Comparison of ENCODE assay signal across 2 cellular contexts in the genomic region with DNA sequence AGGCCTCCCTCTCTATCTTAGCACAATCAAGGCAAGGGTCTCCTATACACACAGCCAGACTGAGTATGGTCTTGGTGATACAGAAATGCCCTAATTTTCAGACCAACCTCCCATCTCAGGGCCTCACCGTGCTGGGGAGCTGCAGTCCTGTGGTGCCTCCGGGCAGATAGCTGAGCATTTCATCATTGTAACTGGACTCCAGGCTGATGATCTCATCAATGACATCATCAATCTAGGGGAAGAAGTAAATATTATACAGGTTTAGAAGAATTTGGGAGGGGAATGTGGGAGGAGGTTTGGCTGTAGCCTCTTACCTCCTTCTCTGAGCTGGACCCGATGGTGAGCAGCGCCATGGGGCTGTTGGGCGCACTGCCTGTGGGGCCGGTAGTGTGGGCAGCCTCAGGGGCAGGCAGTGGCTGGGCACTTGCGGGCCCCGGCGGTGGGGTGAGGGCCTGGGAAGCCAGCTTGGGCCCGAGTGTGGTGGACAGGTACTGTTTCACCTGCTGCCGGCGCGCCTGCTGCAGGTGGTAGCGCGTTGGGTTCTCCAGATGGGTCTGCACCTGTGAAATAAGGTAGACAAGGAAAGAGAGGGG.
TF ChIP-seq lines count a peak whose summit lies in the region.

No MANE protein-coding gene starts in this region.

TF ChIP-seq in HEK293, 187 proteins besides CTCF, POLR2A, EP300 and RAD21 (continues in another document):
- TF ChIP-seq, protein P1, sequence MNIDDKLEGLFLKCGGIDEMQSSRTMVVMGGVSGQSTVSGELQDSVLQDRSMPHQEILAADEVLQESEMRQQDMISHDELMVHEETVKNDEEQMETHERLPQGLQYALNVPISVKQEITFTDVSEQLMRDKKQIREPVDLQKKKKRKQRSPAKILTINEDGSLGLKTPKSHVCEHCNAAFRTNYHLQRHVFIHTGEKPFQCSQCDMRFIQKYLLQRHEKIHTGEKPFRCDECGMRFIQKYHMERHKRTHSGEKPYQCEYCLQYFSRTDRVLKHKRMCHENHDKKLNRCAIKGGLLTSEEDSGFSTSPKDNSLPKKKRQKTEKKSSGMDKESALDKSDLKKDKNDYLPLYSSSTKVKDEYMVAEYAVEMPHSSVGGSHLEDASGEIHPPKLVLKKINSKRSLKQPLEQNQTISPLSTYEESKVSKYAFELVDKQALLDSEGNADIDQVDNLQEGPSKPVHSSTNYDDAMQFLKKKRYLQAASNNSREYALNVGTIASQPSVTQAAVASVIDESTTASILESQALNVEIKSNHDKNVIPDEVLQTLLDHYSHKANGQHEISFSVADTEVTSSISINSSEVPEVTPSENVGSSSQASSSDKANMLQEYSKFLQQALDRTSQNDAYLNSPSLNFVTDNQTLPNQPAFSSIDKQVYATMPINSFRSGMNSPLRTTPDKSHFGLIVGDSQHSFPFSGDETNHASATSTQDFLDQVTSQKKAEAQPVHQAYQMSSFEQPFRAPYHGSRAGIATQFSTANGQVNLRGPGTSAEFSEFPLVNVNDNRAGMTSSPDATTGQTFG (tag by site-specific recombination; IDR thresholded peaks at IDR 0.05; ENCODE audit: borderline replicate concordance) = no peak
- TF ChIP-seq ZNF133 (tag by site-specific recombination; IDR thresholded peaks at IDR 0.05) (no peak), ZNF473 (tag by site-specific recombination; IDR thresholded peaks at IDR 0.05) (no peak), ZNF514 (tag by site-specific recombination; IDR thresholded peaks at IDR 0.05) (no peak), ZFP37 (tag by site-specific recombination; IDR thresholded peaks at IDR 0.05) (0 out of 2 replicates have a peak, but pooled peaks have one; percentile 44), ZNF530 (tag by site-specific recombination; IDR thresholded peaks at IDR 0.05; ENCODE audit: low read depth) (no peak), BCL11A (tag by site-specific recombination; IDR thresholded peaks at IDR 0.05; ENCODE audit: low read depth) (no peak), ZNF24 (tag by site-specific recombination; IDR thresholded peaks at IDR 0.05) (peak; percentile 70; the same call in 1 of the 2 replicates), ZNF214 (tag by site-specific recombination; IDR thresholded peaks at IDR 0.05; ENCODE audit: borderline replicate concordance) (no peak), ZNF394 (tag by site-specific recombination; IDR thresholded peaks at IDR 0.05; ENCODE audit: borderline replicate concordance) (0 out of 2 replicates have a peak, but pooled peaks have one; percentile 18), ZEB2 (tag by site-specific recombination; IDR thresholded peaks at IDR 0.05) (peak; percentile 83)
- TF ChIP-seq, protein P2, sequence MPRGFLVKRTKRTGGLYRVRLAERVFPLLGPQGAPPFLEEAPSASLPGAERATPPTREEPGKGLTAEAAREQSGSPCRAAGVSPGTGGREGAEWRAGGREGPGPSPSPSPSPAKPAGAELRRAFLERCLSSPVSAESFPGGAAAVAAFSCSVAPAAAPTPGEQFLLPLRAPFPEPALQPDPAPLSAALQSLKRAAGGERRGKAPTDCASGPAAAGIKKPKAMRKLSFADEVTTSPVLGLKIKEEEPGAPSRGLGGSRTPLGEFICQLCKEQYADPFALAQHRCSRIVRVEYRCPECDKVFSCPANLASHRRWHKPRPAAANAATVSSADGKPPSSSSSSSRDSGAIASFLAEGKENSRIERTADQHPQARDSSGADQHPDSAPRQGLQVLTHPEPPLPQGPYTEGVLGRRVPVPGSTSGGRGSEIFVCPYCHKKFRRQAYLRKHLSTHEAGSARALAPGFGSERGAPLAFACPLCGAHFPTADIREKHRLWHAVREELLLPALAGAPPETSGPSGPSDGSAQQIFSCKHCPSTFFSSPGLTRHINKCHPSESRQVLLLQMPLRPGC (tag by site-specific recombination; IDR thresholded peaks at IDR 0.05) = no peak
- TF ChIP-seq, protein P3, sequence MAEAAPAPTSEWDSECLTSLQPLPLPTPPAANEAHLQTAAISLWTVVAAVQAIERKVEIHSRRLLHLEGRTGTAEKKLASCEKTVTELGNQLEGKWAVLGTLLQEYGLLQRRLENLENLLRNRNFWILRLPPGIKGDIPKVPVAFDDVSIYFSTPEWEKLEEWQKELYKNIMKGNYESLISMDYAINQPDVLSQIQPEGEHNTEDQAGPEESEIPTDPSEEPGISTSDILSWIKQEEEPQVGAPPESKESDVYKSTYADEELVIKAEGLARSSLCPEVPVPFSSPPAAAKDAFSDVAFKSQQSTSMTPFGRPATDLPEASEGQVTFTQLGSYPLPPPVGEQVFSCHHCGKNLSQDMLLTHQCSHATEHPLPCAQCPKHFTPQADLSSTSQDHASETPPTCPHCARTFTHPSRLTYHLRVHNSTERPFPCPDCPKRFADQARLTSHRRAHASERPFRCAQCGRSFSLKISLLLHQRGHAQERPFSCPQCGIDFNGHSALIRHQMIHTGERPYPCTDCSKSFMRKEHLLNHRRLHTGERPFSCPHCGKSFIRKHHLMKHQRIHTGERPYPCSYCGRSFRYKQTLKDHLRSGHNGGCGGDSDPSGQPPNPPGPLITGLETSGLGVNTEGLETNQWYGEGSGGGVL (tag by site-specific recombination; IDR thresholded peaks at IDR 0.05) = peak; percentile 79
- TF ChIP-seq, protein P4, sequence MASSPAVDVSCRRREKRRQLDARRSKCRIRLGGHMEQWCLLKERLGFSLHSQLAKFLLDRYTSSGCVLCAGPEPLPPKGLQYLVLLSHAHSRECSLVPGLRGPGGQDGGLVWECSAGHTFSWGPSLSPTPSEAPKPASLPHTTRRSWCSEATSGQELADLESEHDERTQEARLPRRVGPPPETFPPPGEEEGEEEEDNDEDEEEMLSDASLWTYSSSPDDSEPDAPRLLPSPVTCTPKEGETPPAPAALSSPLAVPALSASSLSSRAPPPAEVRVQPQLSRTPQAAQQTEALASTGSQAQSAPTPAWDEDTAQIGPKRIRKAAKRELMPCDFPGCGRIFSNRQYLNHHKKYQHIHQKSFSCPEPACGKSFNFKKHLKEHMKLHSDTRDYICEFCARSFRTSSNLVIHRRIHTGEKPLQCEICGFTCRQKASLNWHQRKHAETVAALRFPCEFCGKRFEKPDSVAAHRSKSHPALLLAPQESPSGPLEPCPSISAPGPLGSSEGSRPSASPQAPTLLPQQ (tag by site-specific recombination; IDR thresholded peaks at IDR 0.05) = peak; percentile 75
- TF ChIP-seq, protein P5, sequence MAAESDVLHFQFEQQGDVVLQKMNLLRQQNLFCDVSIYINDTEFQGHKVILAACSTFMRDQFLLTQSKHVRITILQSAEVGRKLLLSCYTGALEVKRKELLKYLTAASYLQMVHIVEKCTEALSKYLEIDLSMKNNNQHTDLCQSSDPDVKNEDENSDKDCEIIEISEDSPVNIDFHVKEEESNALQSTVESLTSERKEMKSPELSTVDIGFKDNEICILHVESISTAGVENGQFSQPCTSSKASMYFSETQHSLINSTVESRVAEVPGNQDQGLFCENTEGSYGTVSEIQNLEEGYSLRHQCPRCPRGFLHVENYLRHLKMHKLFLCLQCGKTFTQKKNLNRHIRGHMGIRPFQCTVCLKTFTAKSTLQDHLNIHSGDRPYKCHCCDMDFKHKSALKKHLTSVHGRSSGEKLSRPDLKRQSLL (tag by site-specific recombination; IDR thresholded peaks at IDR 0.05) = no peak
- TF ChIP-seq, protein P6, sequence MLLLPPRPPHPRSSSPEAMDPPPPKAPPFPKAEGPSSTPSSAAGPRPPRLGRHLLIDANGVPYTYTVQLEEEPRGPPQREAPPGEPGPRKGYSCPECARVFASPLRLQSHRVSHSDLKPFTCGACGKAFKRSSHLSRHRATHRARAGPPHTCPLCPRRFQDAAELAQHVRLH (tag by site-specific recombination; IDR thresholded peaks at IDR 0.05) = no peak

TF ChIP-seq in K562, 482 proteins besides CTCF, POLR2A, EP300 and RAD21 (continues in another document):
- no peak for TF ChIP-seq NBN (IDR thresholded peaks at IDR 0.05; ENCODE audit: low read depth)
- peak; percentile 76 for TF ChIP-seq CREM (IDR thresholded peaks at IDR 0.05; ENCODE audit: low read depth)
- TF ChIP-seq ILK (tag; IDR thresholded peaks at IDR 0.05; ENCODE audit: borderline replicate concordance, low read depth) = no peak
- no peak for TF ChIP-seq HNRNPLL (IDR thresholded peaks at IDR 0.05; ENCODE audit: low read depth, low read length, poor library complexity, severe bottlenecking)
- TF ChIP-seq RBFOX2 (IDR thresholded peaks at IDR 0.05; ENCODE audit: low read depth, low read length) = peak; percentile 33; the same call in 1 of the 2 replicates
- no peak for TF ChIP-seq SAP30 (IDR thresholded peaks at IDR 0.05; ENCODE audit: borderline replicate concordance, insufficient read depth, low read depth, low read length, poor library complexity, severe bottlenecking)
- no peak for TF ChIP-seq NR2F6 (CRISPR knock-in tag; IDR thresholded peaks at IDR 0.05)
- no peak for TF ChIP-seq ARHGAP35 (IDR thresholded peaks at IDR 0.05; ENCODE audit: partially characterized antibody)
- TF ChIP-seq CEBPG (CRISPR knock-in tag; IDR thresholded peaks at IDR 0.05) = no peak; the same call in 1 of the 2 replicates
- TF ChIP-seq CEBPG (tag; conservative IDR thresholded peaks at IDR 0.05 in 1 of 2, IDR thresholded peaks at IDR 0.05 in 1 of 2) = peak in 1 of 2 experiments; percentile 76; a peak in 2 of 4 replicates
- no peak for TF ChIP-seq BACH1 (tag; IDR thresholded peaks at IDR 0.05)
- TF ChIP-seq JUN (IDR thresholded peaks at IDR 0.05; ENCODE audit: borderline replicate concordance, low read depth, low read length) = peak; percentile 81
- no peak for TF ChIP-seq JUN (CRISPR knock-in tag; IDR thresholded peaks at IDR 0.05; ENCODE audit: borderline replicate concordance)
- TF ChIP-seq, protein P7, sequence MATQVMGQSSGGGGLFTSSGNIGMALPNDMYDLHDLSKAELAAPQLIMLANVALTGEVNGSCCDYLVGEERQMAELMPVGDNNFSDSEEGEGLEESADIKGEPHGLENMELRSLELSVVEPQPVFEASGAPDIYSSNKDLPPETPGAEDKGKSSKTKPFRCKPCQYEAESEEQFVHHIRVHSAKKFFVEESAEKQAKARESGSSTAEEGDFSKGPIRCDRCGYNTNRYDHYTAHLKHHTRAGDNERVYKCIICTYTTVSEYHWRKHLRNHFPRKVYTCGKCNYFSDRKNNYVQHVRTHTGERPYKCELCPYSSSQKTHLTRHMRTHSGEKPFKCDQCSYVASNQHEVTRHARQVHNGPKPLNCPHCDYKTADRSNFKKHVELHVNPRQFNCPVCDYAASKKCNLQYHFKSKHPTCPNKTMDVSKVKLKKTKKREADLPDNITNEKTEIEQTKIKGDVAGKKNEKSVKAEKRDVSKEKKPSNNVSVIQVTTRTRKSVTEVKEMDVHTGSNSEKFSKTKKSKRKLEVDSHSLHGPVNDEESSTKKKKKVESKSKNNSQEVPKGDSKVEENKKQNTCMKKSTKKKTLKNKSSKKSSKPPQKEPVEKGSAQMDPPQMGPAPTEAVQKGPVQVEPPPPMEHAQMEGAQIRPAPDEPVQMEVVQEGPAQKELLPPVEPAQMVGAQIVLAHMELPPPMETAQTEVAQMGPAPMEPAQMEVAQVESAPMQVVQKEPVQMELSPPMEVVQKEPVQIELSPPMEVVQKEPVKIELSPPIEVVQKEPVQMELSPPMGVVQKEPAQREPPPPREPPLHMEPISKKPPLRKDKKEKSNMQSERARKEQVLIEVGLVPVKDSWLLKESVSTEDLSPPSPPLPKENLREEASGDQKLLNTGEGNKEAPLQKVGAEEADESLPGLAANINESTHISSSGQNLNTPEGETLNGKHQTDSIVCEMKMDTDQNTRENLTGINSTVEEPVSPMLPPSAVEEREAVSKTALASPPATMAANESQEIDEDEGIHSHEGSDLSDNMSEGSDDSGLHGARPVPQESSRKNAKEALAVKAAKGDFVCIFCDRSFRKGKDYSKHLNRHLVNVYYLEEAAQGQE (CRISPR knock-in tag; IDR thresholded peaks at IDR 0.05; ENCODE audit: low read depth) = no peak
- peak; percentile 59; the same call in 1 of the 2 replicates for TF ChIP-seq CREB1 (IDR thresholded peaks at IDR 0.05)
- TF ChIP-seq CREB1 (CRISPR knock-in tag; IDR thresholded peaks at IDR 0.05) = no peak; the same call in 1 of the 2 replicates
- TF ChIP-seq, protein P8, sequence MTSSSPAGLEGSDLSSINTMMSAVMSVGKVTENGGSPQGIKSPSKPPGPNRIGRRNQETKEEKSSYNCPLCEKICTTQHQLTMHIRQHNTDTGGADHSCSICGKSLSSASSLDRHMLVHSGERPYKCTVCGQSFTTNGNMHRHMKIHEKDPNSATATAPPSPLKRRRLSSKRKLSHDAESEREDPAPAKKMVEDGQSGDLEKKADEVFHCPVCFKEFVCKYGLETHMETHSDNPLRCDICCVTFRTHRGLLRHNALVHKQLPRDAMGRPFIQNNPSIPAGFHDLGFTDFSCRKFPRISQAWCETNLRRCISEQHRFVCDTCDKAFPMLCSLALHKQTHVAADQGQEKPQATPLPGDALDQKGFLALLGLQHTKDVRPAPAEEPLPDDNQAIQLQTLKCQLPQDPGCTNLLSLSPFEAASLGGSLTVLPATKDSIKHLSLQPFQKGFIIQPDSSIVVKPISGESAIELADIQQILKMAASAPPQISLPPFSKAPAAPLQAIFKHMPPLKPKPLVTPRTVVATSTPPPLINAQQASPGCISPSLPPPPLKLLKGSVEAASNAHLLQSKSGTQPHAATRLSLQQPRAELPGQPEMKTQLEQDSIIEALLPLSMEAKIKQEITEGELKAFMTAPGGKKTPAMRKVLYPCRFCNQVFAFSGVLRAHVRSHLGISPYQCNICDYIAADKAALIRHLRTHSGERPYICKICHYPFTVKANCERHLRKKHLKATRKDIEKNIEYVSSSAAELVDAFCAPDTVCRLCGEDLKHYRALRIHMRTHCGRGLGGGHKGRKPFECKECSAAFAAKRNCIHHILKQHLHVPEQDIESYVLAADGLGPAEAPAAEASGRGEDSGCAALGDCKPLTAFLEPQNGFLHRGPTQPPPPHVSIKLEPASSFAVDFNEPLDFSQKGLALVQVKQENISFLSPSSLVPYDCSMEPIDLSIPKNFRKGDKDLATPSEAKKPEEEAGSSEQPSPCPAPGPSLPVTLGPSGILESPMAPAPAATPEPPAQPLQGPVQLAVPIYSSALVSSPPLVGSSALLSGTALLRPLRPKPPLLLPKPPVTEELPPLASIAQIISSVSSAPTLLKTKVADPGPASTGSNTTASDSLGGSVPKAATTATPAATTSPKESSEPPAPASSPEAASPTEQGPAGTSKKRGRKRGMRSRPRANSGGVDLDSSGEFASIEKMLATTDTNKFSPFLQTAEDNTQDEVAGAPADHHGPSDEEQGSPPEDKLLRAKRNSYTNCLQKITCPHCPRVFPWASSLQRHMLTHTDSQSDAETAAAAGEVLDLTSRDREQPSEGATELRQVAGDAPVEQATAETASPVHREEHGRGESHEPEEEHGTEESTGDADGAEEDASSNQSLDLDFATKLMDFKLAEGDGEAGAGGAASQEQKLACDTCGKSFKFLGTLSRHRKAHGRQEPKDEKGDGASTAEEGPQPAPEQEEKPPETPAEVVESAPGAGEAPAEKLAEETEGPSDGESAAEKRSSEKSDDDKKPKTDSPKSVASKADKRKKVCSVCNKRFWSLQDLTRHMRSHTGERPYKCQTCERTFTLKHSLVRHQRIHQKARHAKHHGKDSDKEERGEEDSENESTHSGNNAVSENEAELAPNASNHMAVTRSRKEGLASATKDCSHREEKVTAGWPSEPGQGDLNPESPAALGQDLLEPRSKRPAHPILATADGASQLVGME (CRISPR knock-in tag; IDR thresholded peaks at IDR 0.05) = no peak
- peak; percentile 84 for TF ChIP-seq JUND (IDR thresholded peaks at IDR 0.05; ENCODE audit: borderline replicate concordance, low read depth, low read length)
- TF ChIP-seq JUND (tag; IDR thresholded peaks at IDR 0.05; ENCODE audit: borderline replicate concordance, low read depth, low read length) = peak; percentile 88
- no peak for TF ChIP-seq KLF6 (CRISPR knock-in tag; IDR thresholded peaks at IDR 0.05; ENCODE audit: borderline replicate concordance)
- no peak for TF ChIP-seq ZNF717 (CRISPR knock-in tag; IDR thresholded peaks at IDR 0.05)
- no peak for TF ChIP-seq HMG20B (CRISPR knock-in tag; IDR thresholded peaks at IDR 0.05)
- no peak for TF ChIP-seq PHF21A (IDR thresholded peaks at IDR 0.05; ENCODE audit: borderline replicate concordance, low read depth)
